Comparison of ENCODE assay signal across 9 cellular contexts in the genomic region with DNA sequence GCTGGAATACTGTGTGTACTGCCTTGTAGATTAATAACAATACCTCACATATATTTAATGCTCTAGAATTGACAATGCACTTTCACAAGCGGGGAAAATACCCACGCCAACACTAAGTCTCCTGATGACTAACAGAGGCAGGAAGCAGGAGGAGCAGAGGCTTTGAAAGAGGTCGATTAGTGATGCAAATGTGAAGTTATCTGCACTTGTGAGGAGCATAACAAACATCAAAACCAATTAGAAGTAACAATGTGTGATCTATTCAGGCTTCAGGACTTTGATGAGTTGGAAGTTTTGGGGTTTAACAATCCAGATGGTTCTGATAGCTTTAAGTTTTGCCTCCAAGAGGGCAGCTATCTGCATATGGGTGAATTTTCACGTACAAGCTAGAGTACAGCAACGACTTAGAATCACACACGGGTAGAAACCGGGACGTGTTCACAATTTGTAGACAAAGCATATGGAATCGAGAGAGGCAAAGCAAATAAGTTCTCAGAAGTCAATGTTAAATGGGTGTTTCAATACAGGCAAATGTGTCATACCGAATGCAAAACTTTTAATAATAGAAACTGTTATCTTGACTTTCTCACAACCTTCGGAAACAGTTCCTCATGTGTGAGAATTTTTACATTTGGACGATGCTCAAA.
DNase-seq lines count a peak whose midpoint lies in the region; ATAC-seq and TF ChIP-seq lines count a peak whose summit lies in the region.
"Had no signal": no experiment of that assay in that cellular context is flagged by ENCODE, and none has a peak within 500 bp of the region (broad histone marks: within the 10 kb centered on the region; RNA-seq: fewer than 3 reads in every experiment).

No MANE protein-coding gene starts in this region.

- H3K9me3 ChIP-seq in lower lobe of right lung, result no peaks in the 10 kb centered on the region

- no peak overlapping the region for H3K4me3 ChIP-seq in epithelial cell of esophagus (ENCODE audit: low read length)
- no peak overlapping the region for H3K4me3 ChIP-seq in lower lobe of right lung

- H3K36me3 ChIP-seq in lower lobe of right lung, result no peaks in the 10 kb centered on the region

- H3K4me1 ChIP-seq in lower lobe of right lung, result no peaks in the 10 kb centered on the region

- H3K27ac ChIP-seq in lower lobe of right lung, result no peak overlapping the region
- H3K27ac ChIP-seq: VCaP had no signal

- ATAC-seq in GM18867 (IDR thresholded peaks at IDR 0.05; ENCODE audit: unreplicated experiment), result peak; percentile 44
- peak; percentile 43 for ATAC-seq in HG02943 (IDR thresholded peaks at IDR 0.05; ENCODE audit: low read depth, unreplicated experiment)
- no peak for ATAC-seq in lower lobe of right lung

- H3K27me3 ChIP-seq in lower lobe of right lung (ENCODE audit: low read depth), result no peaks in the 10 kb centered on the region

- TF ChIP-seq CTCF in epithelial cell of esophagus (IDR thresholded peaks at IDR 0.05; ENCODE audit: insufficient read depth, low read depth, low read length, missing control alignments) (no peak), lower lobe of right lung (IDR thresholded peaks at IDR 0.05) (no peak)

- intact Hi-C loops in lower lobe of right lung (cut with DNase I), result no loop called here

- DNase-seq in activated CD4-positive, alpha-beta T cell treated with anti-CD3 and anti-CD28 coated beads for 24 hours (ENCODE audit: low read depth in 2 of 2), result peak; percentile 23 to 37
- DNase-seq in epithelial cell of esophagus (ENCODE audit: low read depth), result peak; percentile 73
- DNase-seq in stimulated activated CD4-positive, alpha-beta T cell treated with anti-CD3 and anti-CD28 coated beads, TNF-alpha, amount 100 ng/mL, for 48 hours (ENCODE audit: low read depth in 3 of 3), result peak in 2 of 3 donors; percentile 33 to 54
- DNase-seq in NCI-H1417 treated with DMSO at 0.1 percent for 48 hours (lab: John Stamatoyannopoulos, UW), result no peak
- DNase-seq in NCI-H187 treated with DMSO at 0.1 percent for 48 hours (lab: John Stamatoyannopoulos, UW), result no peak
- DNase-seq in lower lobe of right lung, result no peak

Comparison
In these comparisons a context has a peak if more than half of its experiments do, and no peak if none do; other contexts are left out.
1. ATAC-seq: peak in GM18867 (single experiment) and HG02943 (single experiment); none in lower lobe of right lung (0 of 2).
2. DNase-seq: peak in activated CD4-positive, alpha-beta T cell treated with anti-CD3 and anti-CD28 coated beads for 24 hours (2 of 2), epithelial cell of esophagus (single experiment) and stimulated activated CD4-positive, alpha-beta T cell treated with anti-CD3 and anti-CD28 coated beads, TNF-alpha, amount 100 ng/mL, for 48 hours (2 of 3); none in NCI-H1417 treated with DMSO at 0.1 percent for 48 hours (single experiment), NCI-H187 treated with DMSO at 0.1 percent for 48 hours (single experiment) and lower lobe of right lung (single experiment).